In genomic region chr12:14417717-14418116, GRCh38 we compare ENCODE assay signal across 8 cellular contexts. TPM values are rescaled to one million over a fixed set of nuclear protein-coding genes. Genes with fewer than 3 reads are reported as not detected.
DNase-seq lines count a peak whose midpoint lies in the region; ATAC-seq and FAIRE-seq lines count a peak whose summit lies in the region.

No MANE protein-coding gene starts in this region.

- no peaks in the 10 kb centered on the region for H3K27me3 Mint-ChIP-seq in memory B cell

- ATAC-seq in memory B cell (ENCODE audit: low read depth) (peak; percentile 69), GM19395 (IDR thresholded peaks at IDR 0.05; ENCODE audit: unreplicated experiment) (no peak), HG02852 (IDR thresholded peaks at IDR 0.05; ENCODE audit: unreplicated experiment) (no peak)

- peak overlapping the region; percentile 43 for H3K27ac Mint-ChIP-seq in memory B cell

- FAIRE-seq in endometrium (lab: Jason Lieb, UNC): peak; percentile 15

- H3K4me1 Mint-ChIP-seq in memory B cell: peaks cover 25% of the 10 kb centered on the region

- peaks cover 35% of the 10 kb centered on the region for H3K36me3 Mint-ChIP-seq in memory B cell

- DNase-seq in COLO829 (ENCODE audit: low spot score) (peak; percentile 85), M059J (ENCODE audit: low read depth) (peak; percentile 58), memory B cell (ENCODE audit: low spot score in 2 of 2) (peak in 1 of 2 donors; percentile 34)
- DNase-seq in activated CD8-positive, alpha-beta memory T cell treated with anti-CD3 and anti-CD28 coated beads for 24 hours: peak; percentile 64
- DNase-seq in stimulated activated CD8-positive, alpha-beta memory T cell treated with anti-CD3 and anti-CD28 coated beads, Interleukin-12 subunit alpha, Interleukin-12 subunit beta, amount 100 ng/mL, for 4 hours (ENCODE audit: low read depth): peak; percentile 32

- peak overlapping the region; percentile 52 for H3K4me3 Mint-ChIP-seq in memory B cell

- H3K9me3 Mint-ChIP-seq in memory B cell: peaks cover 6% of the 10 kb centered on the region

RNA-seq across cellular contexts. Expression of gene ATF7IP, which starts 52.2 kb away (rescaled TPM):
- total RNA-seq in M059J (2014; rRNA removed; shearing (Covaris generic)): 34.1 and 35.7 TPM in 2 replicates
